In the genomic region with DNA sequence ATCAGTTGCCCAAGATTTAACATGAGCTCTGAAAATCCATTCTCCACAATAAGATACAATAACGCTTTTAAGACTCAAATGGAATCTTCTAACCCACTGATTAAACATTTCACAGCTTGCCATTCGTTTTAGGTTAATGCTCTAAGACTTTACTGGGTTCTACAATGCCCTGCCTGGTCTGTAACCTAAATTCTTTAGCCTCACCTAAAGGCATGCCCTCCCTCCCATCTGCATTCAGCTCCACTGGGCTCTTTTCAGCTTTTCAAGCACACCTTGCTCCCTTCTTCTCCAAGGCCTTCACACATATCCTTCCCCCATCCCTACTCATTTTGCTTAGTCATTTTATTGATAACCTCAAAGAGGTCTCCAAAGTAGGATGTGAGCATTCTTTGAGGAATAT, we compare ENCODE assay signal across 1 cellular context.
TF ChIP-seq lines count a peak whose summit lies in the region.

No MANE protein-coding gene starts in this region.

TF ChIP-seq in GM23338, 12 proteins besides CTCF, POLR2A, EP300 and RAD21 (continued from another document):
- TF ChIP-seq NANOG (IDR thresholded peaks at IDR 0.05; ENCODE audit: borderline replicate concordance), result no peak
